Comparison of ENCODE assay signal across 29 cellular contexts in the genomic region with DNA sequence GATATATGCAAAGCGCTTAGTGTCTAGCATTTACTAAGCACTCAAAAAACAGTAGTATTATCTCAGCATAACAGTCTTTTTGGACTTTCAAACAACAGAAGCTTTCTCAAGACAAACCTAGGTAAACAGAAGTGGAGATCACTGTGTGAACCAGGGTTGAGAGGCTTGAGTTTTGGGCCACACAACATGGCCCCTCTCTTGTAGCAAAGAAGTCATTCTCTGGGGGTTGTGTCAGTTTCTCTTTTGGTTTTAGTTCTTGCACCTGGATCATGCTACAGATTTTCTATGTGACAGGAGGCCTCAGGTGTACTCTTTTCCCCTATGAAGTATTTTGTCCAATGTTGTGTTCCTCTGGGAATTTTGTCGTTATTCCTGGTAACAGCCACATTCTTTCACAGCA. TPM values are rescaled to one million over a fixed set of nuclear protein-coding genes. Genes with fewer than 3 reads are reported as not detected.
"Had no signal": no experiment of that assay in that cellular context is flagged by ENCODE, and none has a peak within 500 bp of the region (broad histone marks: within the 10 kb centered on the region; RNA-seq: fewer than 3 reads in every experiment).

No MANE protein-coding gene starts in this region.

- H3K27me3 ChIP-seq: gastrocnemius medialis, neural progenitor cell, sigmoid colon, suprapubic skin, transverse colon had no signal

- H3K36me3 ChIP-seq: esophagus squamous epithelium, gastrocnemius medialis, left ventricle myocardium inferior, neural progenitor cell, sigmoid colon, stomach, suprapubic skin, transverse colon had no signal

- H3K9me3 Mint-ChIP-seq: activated naive CD4-positive, alpha-beta T cell treated with anti-CD3 and anti-CD28 coated beads for 36 hours; activated naive CD8-positive, alpha-beta T cell treated with anti-CD3 and anti-CD28 coated beads, Interleukin-2, amount 50 U/mL, for 24 hours; activated T-cell treated with anti-CD3 and anti-CD28 coated beads, Interleukin-2, amount 50 U/mL, for 72 hours; mesothelial cell of epicardium; naive thymus-derived CD8-positive, alpha-beta T cell; stimulated activated memory B cell treated with anti-CD40 and anti-IgM and Interleukin-4, amounts not matched to agents 10 μg/mL and 1 μg/mL and 100 μg/mL, for 72 hours had no signal

- H3K4me3 ChIP-seq: esophagus squamous epithelium, gastrocnemius medialis, left ventricle myocardium inferior, neural progenitor cell, sigmoid colon, smooth muscle cell, stomach, suprapubic skin, transverse colon had no signal

- H3K27me3 Mint-ChIP-seq: activated naive CD8-positive, alpha-beta T cell treated with anti-CD3 and anti-CD28 coated beads, Interleukin-2, amount 50 U/mL, for 24 hours; naive thymus-derived CD8-positive, alpha-beta T cell; stimulated activated memory B cell treated with anti-CD40 and anti-IgM and Interleukin-4, amounts not matched to agents 10 μg/mL and 1 μg/mL and 100 μg/mL, for 72 hours had no signal

- H3K27ac Mint-ChIP-seq: activated naive CD8-positive, alpha-beta T cell treated with anti-CD3 and anti-CD28 coated beads, Interleukin-2, amount 50 U/mL, for 24 hours; activated T-cell treated with anti-CD3 and anti-CD28 coated beads, Interleukin-2, amount 50 U/mL, for 72 hours; endodermal cell; mesothelial cell of epicardium; neural progenitor cell; progenitor cell of endocrine pancreas; stimulated activated memory B cell treated with anti-CD40 and anti-IgM and Interleukin-4, amounts not matched to agents 10 μg/mL and 1 μg/mL and 100 μg/mL, for 72 hours had no signal

- H2AFZ ChIP-seq: neural progenitor cell had no signal

- H3K9ac ChIP-seq: neural progenitor cell had no signal

- ATAC-seq: activated naive CD8-positive, alpha-beta T cell treated with anti-CD3 and anti-CD28 coated beads, Interleukin-2, amount 50 U/mL, for 24 hours; activated T-cell treated with anti-CD3 and anti-CD28 coated beads, Interleukin-2, amount 50 U/mL, for 72 hours; gastrocnemius medialis; naive thymus-derived CD8-positive, alpha-beta T cell; stimulated activated memory B cell treated with anti-CD40 and anti-IgM and Interleukin-4, amounts not matched to agents 10 μg/mL and 1 μg/mL and 100 μg/mL, for 72 hours had no signal

- H3K4me3 Mint-ChIP-seq: activated naive CD4-positive, alpha-beta T cell treated with anti-CD3 and anti-CD28 coated beads for 36 hours; activated naive CD8-positive, alpha-beta T cell treated with anti-CD3 and anti-CD28 coated beads, Interleukin-2, amount 50 U/mL, for 24 hours; activated T-cell treated with anti-CD3 and anti-CD28 coated beads, Interleukin-2, amount 50 U/mL, for 72 hours; endodermal cell; mesothelial cell of epicardium; naive thymus-derived CD8-positive, alpha-beta T cell; neural progenitor cell; stimulated activated memory B cell treated with anti-CD40 and anti-IgM and Interleukin-4, amounts not matched to agents 10 μg/mL and 1 μg/mL and 100 μg/mL, for 72 hours had no signal

- H3K36me3 Mint-ChIP-seq: mesothelial cell of epicardium, neural progenitor cell had no signal

- H3K9me3 ChIP-seq: esophagus squamous epithelium, gastrocnemius medialis, left ventricle myocardium inferior, sigmoid colon, stomach, suprapubic skin, transverse colon had no signal

- DNase-seq: activated CD4-positive, alpha-beta T cell treated with anti-CD3 and anti-CD28 coated beads for 1 hour; activated CD4-positive, alpha-beta T cell treated with anti-CD3 and anti-CD28 coated beads, Interleukin-2, amount 50 U/mL, for 1 hour; activated CD8-positive, alpha-beta memory T cell treated with anti-CD3 and anti-CD28 coated beads for 24 hours; activated CD8-positive, alpha-beta memory T cell treated with anti-CD3 and anti-CD28 coated beads, Interleukin-2, amount 50 U/mL, for 4 hours; activated effector memory CD4-positive, alpha-beta T cell treated with Interleukin-2 at 50 U/mL for 16 hours; activated naive CD4-positive, alpha-beta T cell treated with anti-CD3 and anti-CD28 coated beads for 36 hours; activated naive CD8-positive, alpha-beta T cell treated with anti-CD3 and anti-CD28 coated beads, Interleukin-2, amount 50 U/mL, for 24 hours; activated T-cell treated with anti-CD3 and anti-CD28 coated beads, Interleukin-2, amount 50 U/mL, for 72 hours; cerebellar nuclear complex; cortex of kidney; endodermal cell; esophagus squamous epithelium; gastrocnemius medialis; head of caudate nucleus; hypothalamus; left ventricle myocardium inferior; mammary epithelial cell; naive thymus-derived CD8-positive, alpha-beta T cell; retina; sigmoid colon; stimulated activated CD4-positive, alpha-beta T cell treated with anti-CD3 and anti-CD28 coated beads, Interleukin-15, amount 100 ng/mL, for 24 hours; stomach; transverse colon had no signal

- H3K4me2 ChIP-seq: neural progenitor cell, smooth muscle cell had no signal

- H3K4me1 Mint-ChIP-seq: activated naive CD8-positive, alpha-beta T cell treated with anti-CD3 and anti-CD28 coated beads, Interleukin-2, amount 50 U/mL, for 24 hours had no signal

- H3K4me1 ChIP-seq: gastrocnemius medialis, left ventricle myocardium inferior, sigmoid colon, transverse colon had no signal

- H3K27ac ChIP-seq: esophagus squamous epithelium, gastrocnemius medialis, left ventricle myocardium inferior, neural progenitor cell, sigmoid colon, stomach, suprapubic skin, transverse colon had no signal

RNA-seq across cellular contexts. Expression of gene INSYN2B, which starts 30.0 kb away (rescaled TPM):
- total RNA-seq: activated naive CD4-positive, alpha-beta T cell treated with anti-CD3 and anti-CD28 coated beads for 36 hours; activated T-cell treated with anti-CD3 and anti-CD28 coated beads, Interleukin-2, amount 50 U/mL, for 72 hours; endodermal cell; naive thymus-derived CD8-positive, alpha-beta T cell; transverse colon had no signal
